1 cellular context compared by ENCODE assay signal in the genomic region with DNA sequence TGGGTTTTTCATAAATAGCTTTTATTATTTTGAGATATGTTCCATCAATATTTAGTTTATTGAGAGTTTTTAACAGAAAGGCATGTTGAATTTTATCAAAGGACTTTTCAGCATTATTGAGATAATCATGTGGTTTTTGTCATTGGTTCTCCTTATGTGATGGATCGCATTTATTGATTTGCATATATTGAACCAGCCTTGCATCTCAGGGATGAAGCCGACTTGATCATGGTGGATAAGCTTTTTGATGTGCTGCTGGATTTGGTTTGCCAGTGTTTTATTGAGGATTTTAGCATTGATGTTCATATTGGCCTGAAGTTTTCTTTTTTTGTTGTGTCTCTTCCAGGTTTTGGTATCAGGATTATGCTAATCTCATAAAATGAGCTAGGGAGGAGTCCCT. TPM values are rescaled to one million over a fixed set of nuclear protein-coding genes. Genes with fewer than 3 reads are reported as not detected.
"Had no signal": no experiment of that assay in that cellular context is flagged by ENCODE, and none has a peak within 500 bp of the region (broad histone marks: within the 10 kb centered on the region; RNA-seq: fewer than 3 reads in every experiment).

No MANE protein-coding gene starts in this region.

RNA-seq across cellular contexts. Expression of a gene that starts 12.8 kb away (rescaled TPM):
- total RNA-seq: bronchial epithelial cell had no signal
